In genomic region chr22:46549971-46550641, GRCh38 we compare ENCODE assay signal across 20 cellular contexts.
"Had no signal": no experiment of that assay in that cellular context is flagged by ENCODE, and none has a peak within 500 bp of the region (broad histone marks: within the 10 kb centered on the region; RNA-seq: fewer than 3 reads in every experiment).

No MANE protein-coding gene starts in this region.

- H3K79me2 ChIP-seq: parathyroid adenoma had no signal

- FAIRE-seq: frontal cortex, small intestine had no signal

- ATAC-seq: activated T-cell treated with anti-CD3 and anti-CD28 coated beads, Interleukin-2, amount 50 U/mL, for 72 hours; body of pancreas; effector memory CD8-positive, alpha-beta T cell; left lobe of liver; sciatic nerve had no signal

- H3K4me3 ChIP-seq: body of pancreas, dorsolateral prefrontal cortex, esophagus muscularis mucosa, thoracic aorta, upper lobe of left lung had no signal

- H3K4me1 ChIP-seq: parathyroid adenoma had no signal

- H3K36me3 ChIP-seq: esophagus muscularis mucosa, thoracic aorta, upper lobe of left lung had no signal

- H3K9me3 ChIP-seq: thoracic aorta had no signal

- DNase-seq: activated CD4-positive, alpha-beta memory T cell treated with anti-CD3 and anti-CD28 coated beads for 36 hours; activated CD4-positive, alpha-beta T cell treated with anti-CD3 and anti-CD28 coated beads for 48 hours; activated effector memory CD4-positive, alpha-beta T cell treated with anti-CD3 and anti-CD28 coated beads, Interleukin-2, amount 50 U/mL, for 16 hours; activated naive CD4-positive, alpha-beta T cell treated with anti-CD3 and anti-CD28 coated beads, Interleukin-2, amount 10 ng/mL, durations not matched to agents 7 days and 5 days; activated T-cell treated with anti-CD3 and anti-CD28 coated beads, Interleukin-2, amount 50 U/mL, for 72 hours; amygdala; body of pancreas; caudate nucleus; effector memory CD8-positive, alpha-beta T cell; small intestine; stimulated activated CD4-positive, alpha-beta T cell treated with anti-CD3 and anti-CD28 coated beads, Interleukin-4, amount 100 ng/mL, for 1 hour; stimulated activated naive CD4-positive, alpha-beta T cell treated with Interleukin-2 at 50 U/mL for 16 hours; upper lobe of left lung had no signal

- H3K27ac ChIP-seq: body of pancreas, dorsolateral prefrontal cortex, parathyroid adenoma, upper lobe of left lung had no signal

- H3K9ac ChIP-seq: parathyroid adenoma had no signal

- H3K27me3 ChIP-seq: body of pancreas, esophagus muscularis mucosa, upper lobe of left lung had no signal

- H2AFZ ChIP-seq: parathyroid adenoma had no signal
